9 cellular contexts compared by ENCODE assay signal in genomic region chr5:67214713-67215591, GRCh38. TPM values are rescaled to one million over a fixed set of nuclear protein-coding genes. Genes with fewer than 3 reads are reported as not detected.
DNase-seq lines count a peak whose midpoint lies in the region; ATAC-seq and TF ChIP-seq lines count a peak whose summit lies in the region.
"Had no signal": no experiment of that assay in that cellular context is flagged by ENCODE, and none has a peak within 500 bp of the region (broad histone marks: within the 10 kb centered on the region; RNA-seq: fewer than 3 reads in every experiment).

No MANE protein-coding gene starts in this region.

- no peaks in the 10 kb centered on the region for H3K36me3 Mint-ChIP-seq in activated T-cell treated with anti-CD3 and anti-CD28 coated beads, Interleukin-2, amount 50 U/mL, for 72 hours (ENCODE audit: insufficient read depth in 2 of 2)
- H3K36me3 Mint-ChIP-seq in memory B cell: no peaks in the 10 kb centered on the region
- H3K36me3 Mint-ChIP-seq: WTC11 had no signal

- intact Hi-C loops in body of pancreas (cut with DNase I): no loop called here
- intact Hi-C loops in upper lobe of right lung (cut with DNase I): no loop called here

- H3K4me3 Mint-ChIP-seq in activated T-cell treated with anti-CD3 and anti-CD28 coated beads, Interleukin-2, amount 50 U/mL, for 72 hours: peak overlapping the region; percentile 9 to 74
- H3K4me3 Mint-ChIP-seq in memory B cell: no peak overlapping the region
- H3K4me3 Mint-ChIP-seq: WTC11 had no signal

- peaks cover 20% of the 10 kb centered on the region for H3K4me1 ChIP-seq in body of pancreas
- H3K4me1 ChIP-seq in upper lobe of right lung: peaks cover 23% of the 10 kb centered on the region

- ATAC-seq in activated T-cell treated with anti-CD3 and anti-CD28 coated beads, Interleukin-2, amount 50 U/mL, for 72 hours (replicated peaks in 1 of 2): no peak
- peak; percentile 80 for ATAC-seq in body of pancreas
- no peak for ATAC-seq in memory B cell (ENCODE audit: low read depth)
- ATAC-seq in upper lobe of right lung: peak; percentile 37

- 46 to 63% methylated on average over 14 to 15 of the region's 15 CpGs for WGBS in body of pancreas, 2 donors

- no peak overlapping the region for H3K27ac Mint-ChIP-seq in activated T-cell treated with anti-CD3 and anti-CD28 coated beads, Interleukin-2, amount 50 U/mL, for 72 hours
- H3K27ac Mint-ChIP-seq in memory B cell: peak overlapping the region; percentile 97
- H3K27ac Mint-ChIP-seq: WTC11 had no signal

- peaks cover 49% of the 10 kb centered on the region for H3K4me1 Mint-ChIP-seq in activated T-cell treated with anti-CD3 and anti-CD28 coated beads, Interleukin-2, amount 50 U/mL, for 72 hours (ENCODE audit: low read depth)
- peaks cover 35% of the 10 kb centered on the region for H3K4me1 Mint-ChIP-seq in memory B cell
- H3K4me1 Mint-ChIP-seq: WTC11 had no signal

- no peaks in the 10 kb centered on the region for H3K27me3 Mint-ChIP-seq in activated T-cell treated with anti-CD3 and anti-CD28 coated beads, Interleukin-2, amount 50 U/mL, for 72 hours (ENCODE audit: low read depth)
- no peaks in the 10 kb centered on the region for H3K27me3 Mint-ChIP-seq in memory B cell

- no peak for TF ChIP-seq POLR2A in body of pancreas (IDR thresholded peaks at IDR 0.05)

- H3K27ac ChIP-seq in body of pancreas (peak overlapping the region; percentile 36 to 75 (median 60)), upper lobe of right lung (peak overlapping the region; percentile 94)

- DNase-seq in activated T-cell treated with anti-CD3 and anti-CD28 coated beads, Interleukin-2, amount 50 U/mL, for 72 hours: no peak
- no peak for DNase-seq in activated T-cell treated with anti-CD3 and anti-CD28 coated beads, Interleukin-2, amount 50 U/mL, for 48 hours
- peak; percentile 65 to 85 (median 82) for DNase-seq in body of pancreas
- no peak for DNase-seq in memory B cell (ENCODE audit: low spot score in 2 of 2)
- peak; percentile 73 for DNase-seq in upper lobe of right lung
- no peak for DNase-seq in amniotic stem cell (lab: John Stamatoyannopoulos, UW)
- DNase-seq in NCI-H526 treated with DMSO at 0.1 percent for 48 hours (lab: John Stamatoyannopoulos, UW): no peak
- no peak for DNase-seq in stimulated activated CD4-positive, alpha-beta T cell treated with anti-CD3 and anti-CD28 coated beads, Interleukin-2, amount 100 ng/mL, for 24 hours

- H3K36me3 ChIP-seq in body of pancreas (replicated peaks in 1 of 2; ENCODE audit: insufficient read depth in 1 of 2, low read depth in 2 of 2) (no peaks in the 10 kb centered on the region), upper lobe of right lung (no peaks in the 10 kb centered on the region)

- H3K9me3 ChIP-seq in body of pancreas: no peaks in the 10 kb centered on the region
- H3K9me3 ChIP-seq in upper lobe of right lung: no peaks in the 10 kb centered on the region

- peak in 3 of 7 experiments; percentile 7 to 26 (median 18) for TF ChIP-seq CTCF in body of pancreas (IDR thresholded peaks at IDR 0.05)
- no peak for TF ChIP-seq CTCF in upper lobe of right lung (IDR thresholded peaks at IDR 0.05)

- no peaks in the 10 kb centered on the region for H3K9me3 Mint-ChIP-seq in activated T-cell treated with anti-CD3 and anti-CD28 coated beads, Interleukin-2, amount 50 U/mL, for 72 hours
- no peaks in the 10 kb centered on the region for H3K9me3 Mint-ChIP-seq in memory B cell
- H3K9me3 Mint-ChIP-seq: WTC11 had no signal

- H3K27me3 ChIP-seq in body of pancreas (no peaks in the 10 kb centered on the region), upper lobe of right lung (no peaks in the 10 kb centered on the region)

- no peak overlapping the region for H3K4me3 ChIP-seq in body of pancreas
- no peak overlapping the region for H3K4me3 ChIP-seq in upper lobe of right lung

RNA-seq across cellular contexts. Expression of gene CD180, which starts 18.4 kb away (rescaled TPM):
- total RNA-seq in activated T-cell treated with anti-CD3 and anti-CD28 coated beads, Interleukin-2, amount 50 U/mL, for 72 hours: under 1 TPM; 0.05 to 0.14 TPM
- total RNA-seq in body of pancreas (under 1 TPM in 1 of 2 donors, not detected in 1; 0.26 TPM), upper lobe of right lung (3.0 TPM)
- total RNA-seq: WTC11 had no signal

Comparison
In these comparisons a context has a peak if more than half of its experiments do, and no peak if none do; other contexts are left out.
1. ATAC-seq: peak in body of pancreas (single experiment) and upper lobe of right lung (single experiment); none in activated T-cell treated with anti-CD3 and anti-CD28 coated beads, Interleukin-2, amount 50 U/mL, for 72 hours (0 of 2) and memory B cell (single experiment).
2. DNase-seq: peak in body of pancreas (4 of 4) and upper lobe of right lung (single experiment); none in activated T-cell treated with anti-CD3 and anti-CD28 coated beads, Interleukin-2, amount 50 U/mL, for 72 hours (0 of 2), activated T-cell treated with anti-CD3 and anti-CD28 coated beads, Interleukin-2, amount 50 U/mL, for 48 hours (0 of 2), memory B cell (0 of 2), amniotic stem cell (single experiment), NCI-H526 treated with DMSO at 0.1 percent for 48 hours (single experiment) and stimulated activated CD4-positive, alpha-beta T cell treated with anti-CD3 and anti-CD28 coated beads, Interleukin-2, amount 100 ng/mL, for 24 hours (0 of 2).